In the genomic region with DNA sequence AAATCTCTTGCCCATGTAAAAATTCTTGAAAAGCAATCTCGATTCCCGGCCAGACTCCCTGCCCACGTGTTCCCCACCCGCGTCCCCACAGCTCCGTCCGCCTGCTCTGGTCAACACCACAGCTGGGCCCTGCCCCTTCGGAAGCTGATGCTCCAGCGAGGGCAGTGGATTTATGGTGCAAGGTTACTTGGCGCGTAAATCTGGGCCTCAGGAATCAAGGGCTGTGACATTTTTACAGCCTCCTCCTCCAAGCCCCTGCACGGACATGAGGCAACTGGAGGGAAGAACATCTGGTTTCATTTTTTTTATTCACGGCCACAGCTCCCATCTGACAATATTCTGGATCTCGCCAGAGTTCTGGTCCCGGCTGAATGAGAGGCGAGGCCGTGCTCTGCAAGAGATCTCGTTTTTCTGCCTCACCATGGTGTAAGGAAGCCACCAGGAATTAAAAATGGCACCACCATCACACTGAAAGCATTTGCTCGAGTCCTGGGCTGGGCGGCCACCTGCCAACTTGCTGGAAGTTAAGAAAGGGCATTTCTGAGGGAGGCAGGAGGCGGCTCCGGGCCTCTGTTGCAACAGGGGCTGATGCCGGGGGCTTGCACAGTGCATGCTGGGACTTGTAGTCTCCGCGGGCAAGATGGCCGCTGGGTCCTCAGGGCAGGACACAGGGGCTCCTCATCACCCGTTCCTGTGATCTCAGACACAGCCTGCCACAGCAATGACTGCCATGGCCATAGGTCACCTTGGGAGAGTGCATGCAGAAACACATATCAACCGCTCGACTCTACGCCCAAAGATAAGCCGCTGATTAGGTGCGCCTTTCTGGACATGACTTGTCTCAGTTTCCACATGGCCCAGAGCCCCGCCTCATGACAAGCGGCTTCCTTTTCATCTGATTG, we compare ENCODE assay signal across 9 cellular contexts.
DNase-seq lines count a peak whose midpoint lies in the region; ATAC-seq, FAIRE-seq and TF ChIP-seq lines count a peak whose summit lies in the region.
"Had no signal": no experiment of that assay in that cellular context is flagged by ENCODE, and none has a peak within 500 bp of the region (broad histone marks: within the 10 kb centered on the region; RNA-seq: fewer than 3 reads in every experiment).

No MANE protein-coding gene starts in this region.

- H3K9me3 ChIP-seq in gastroesophageal sphincter (no peaks in the 10 kb centered on the region), PC-9 (ENCODE audit: insufficient read depth, low read depth) (no peaks in the 10 kb centered on the region)

- no peak overlapping the region for H2AFZ ChIP-seq in PC-9

- H3K27me3 Mint-ChIP-seq in CD14-positive monocyte (ENCODE audit: low read depth in 3 of 3) = peaks cover 0 to 2% (median 2%) of the 10 kb centered on the region in 3 donors

- no peak overlapping the region for H3K27ac ChIP-seq in gastroesophageal sphincter
- no peak overlapping the region for H3K27ac ChIP-seq in PC-9

- H4K20me1 ChIP-seq in PC-9 (ENCODE audit: insufficient read depth) = no peaks in the 10 kb centered on the region

- no peaks in the 10 kb centered on the region for H3K4me1 ChIP-seq in gastroesophageal sphincter
- peaks cover 17% of the 10 kb centered on the region for H3K4me1 ChIP-seq in PC-9 (replicated peaks; ENCODE audit: insufficient read depth)

- peak overlapping the region; percentile 74 to 83 for H3K4me3 Mint-ChIP-seq in CD14-positive monocyte

- H3K36me3 Mint-ChIP-seq in CD14-positive monocyte = peaks cover 7 to 29% of the 10 kb centered on the region in 2 donors

- H3K9me2 ChIP-seq in PC-9 (ENCODE audit: insufficient read depth) = no peaks in the 10 kb centered on the region

- H3F3A ChIP-seq in PC-9 (ENCODE audit: insufficient read depth, low read depth) = peaks cover 9% of the 10 kb centered on the region; the same call in 1 of the 2 replicates

- H3K4me3 ChIP-seq in gastroesophageal sphincter = peak overlapping the region in 1 of 2 donors; percentile 20
- H3K4me3 ChIP-seq in PC-9 = no peak overlapping the region

- no peak for TF ChIP-seq POLR2A in gastroesophageal sphincter (IDR thresholded peaks at IDR 0.05)

- intact Hi-C loops in CD14-positive monocyte (cut with micrococcal nuclease) (no loop called here), posterior vena cava (cut with DNase I) (no loop called here), PC-9 (cut with micrococcal nuclease; ENCODE audit: unreplicated experiment) (no loop called here)

- DNase-seq in CD14-positive monocyte (ENCODE audit: low spot score) (no peak), OCI-M1 (lab: John Stamatoyannopoulos, UW) (peak; percentile 74), posterior vena cava (ENCODE audit: low spot score) (peak; percentile 92), GM19239 (ENCODE audit: insufficient read length, low spot score) (no peak), PC-9 (no peak)
- no peak for DNase-seq in stimulated activated naive CD4-positive, alpha-beta T cell treated with Interleukin-2 at 50 U/mL for 16 hours (lab: John Stamatoyannopoulos, UW)
- DNase-seq: DMS79 had no signal

- TF ChIP-seq CTCF in CD14-positive monocyte (IDR thresholded peaks at IDR 0.05) = no peak
- no peak for TF ChIP-seq CTCF in gastroesophageal sphincter (IDR thresholded peaks at IDR 0.05)
- no peak for TF ChIP-seq CTCF in PC-9 (conservative IDR thresholded peaks at IDR 0.05)

- H3K9me3 Mint-ChIP-seq in CD14-positive monocyte = peaks cover 0 to 2% (median 0%) of the 10 kb centered on the region in 7 donors

- no peak for FAIRE-seq in GM19239 (lab: Jason Lieb, UNC)

- H3K36me3 ChIP-seq in gastroesophageal sphincter = no peaks in the 10 kb centered on the region
- H3K36me3 ChIP-seq in PC-9 (ENCODE audit: low read depth) = no peaks in the 10 kb centered on the region

- H3K27me3 ChIP-seq in gastroesophageal sphincter (peaks cover 49% of the 10 kb centered on the region), PC-9 (ENCODE audit: insufficient read depth, low read depth) (no peaks in the 10 kb centered on the region)

- BruUV-seq in PC-9 (replicated peaks; lab: Mats Ljungman, UMichigan) = no TSS peak

- H3K4me1 Mint-ChIP-seq in CD14-positive monocyte = peaks cover 28% of the 10 kb centered on the region

- CTCF ChIA-PET in PC-9 (lab: Charles Lee) = no interaction called here

- no peak overlapping the region for H3K4me2 ChIP-seq in PC-9

- H3K79me2 ChIP-seq in PC-9 (ENCODE audit: low read depth) = no peaks in the 10 kb centered on the region

- WGBS in gastroesophageal sphincter (ENCODE audit: low coverage in 1 of 2), 2 donors = 82 to 91% methylated on average over 6 to 20 of the region's 34 CpGs

- ATAC-seq in gastroesophageal sphincter (peak; percentile 71), GM21360 (IDR thresholded peaks at IDR 0.05; ENCODE audit: unreplicated experiment) (no peak)

- H3K27ac Mint-ChIP-seq in CD14-positive monocyte = peak overlapping the region in 4 of 7 donors; percentile 4 to 79 (median 30)

- no peak for TF ChIP-seq EP300 in gastroesophageal sphincter (IDR thresholded peaks at IDR 0.05)

- POLR2A ChIA-PET in PC-9 (lab: Charles Lee; ENCODE audit: unreplicated experiment) = no interaction called here

Comparison
In these comparisons a context has a peak if more than half of its experiments do, and no peak if none do; other contexts are left out.
1. DNase-seq: peak in OCI-M1 (single experiment) and posterior vena cava (single experiment); none in CD14-positive monocyte (single experiment), GM19239 (single experiment), stimulated activated naive CD4-positive, alpha-beta T cell treated with Interleukin-2 at 50 U/mL for 16 hours (single experiment) and PC-9 (0 of 2).